In genomic region chr6:167157414-167157813, GRCh38 we compare ENCODE assay signal across 27 cellular contexts. TPM values are rescaled to one million over a fixed set of nuclear protein-coding genes. Genes with fewer than 3 reads are reported as not detected.
"Had no signal": no experiment of that assay in that cellular context is flagged by ENCODE, and none has a peak within 500 bp of the region (broad histone marks: within the 10 kb centered on the region; RNA-seq: fewer than 3 reads in every experiment).

No MANE protein-coding gene starts in this region.

- H3K4me1 ChIP-seq: ascending aorta, esophagus squamous epithelium, gastrocnemius medialis, left ventricle myocardium inferior had no signal

- H3K9me3 ChIP-seq: ascending aorta, esophagus squamous epithelium, gastrocnemius medialis, left ventricle myocardium inferior, tibial artery had no signal

- H3K27ac ChIP-seq: ascending aorta, brain microvascular endothelial cell, esophagus squamous epithelium, gastrocnemius medialis, left ventricle myocardium inferior, tibial artery, WERI-Rb-1 had no signal

- H3K4me3 Mint-ChIP-seq: activated naive CD4-positive, alpha-beta T cell treated with anti-CD3 and anti-CD28 coated beads, Interleukin-2, amount 50 U/mL, for 24 hours; natural killer cell; stimulated activated naive CD8-positive, alpha-beta T cell treated with anti-CD3 and anti-CD28 coated beads, Interleukin-15, Interleukin-2, amounts not matched to agents 100 ng/mL and 50 ng/mL, for 24 hours; T-helper 2 cell treated with Interferon-gamma antibody and Interleukin-4, amounts not matched to agents 5 μg/mL and 100 μg/mL, for 36 hours had no signal

- ATAC-seq: gastrocnemius medialis, natural killer cell had no signal

- H3K9me3 Mint-ChIP-seq: activated naive CD4-positive, alpha-beta T cell treated with anti-CD3 and anti-CD28 coated beads, Interleukin-2, amount 50 U/mL, for 24 hours; natural killer cell; stimulated activated naive CD8-positive, alpha-beta T cell treated with anti-CD3 and anti-CD28 coated beads, Interleukin-15, Interleukin-2, amounts not matched to agents 100 ng/mL and 50 ng/mL, for 24 hours; T-helper 2 cell treated with Interferon-gamma antibody and Interleukin-4, amounts not matched to agents 5 μg/mL and 100 μg/mL, for 36 hours had no signal

- H3K36me3 ChIP-seq: ascending aorta, brain microvascular endothelial cell, esophagus squamous epithelium, gastrocnemius medialis, left ventricle myocardium inferior, tibial artery, WERI-Rb-1 had no signal

- H3K27me3 ChIP-seq: ascending aorta, brain microvascular endothelial cell, tibial artery had no signal

- H3K27me3 Mint-ChIP-seq: activated naive CD4-positive, alpha-beta T cell treated with anti-CD3 and anti-CD28 coated beads, Interleukin-2, amount 50 U/mL, for 24 hours; stimulated activated naive CD8-positive, alpha-beta T cell treated with anti-CD3 and anti-CD28 coated beads, Interleukin-15, Interleukin-2, amounts not matched to agents 100 ng/mL and 50 ng/mL, for 24 hours had no signal

- DNase-seq: activated CD4-positive, alpha-beta T cell treated with anti-CD3 and anti-CD28 coated beads for 1 hour; activated CD4-positive, alpha-beta T cell treated with anti-CD3 and anti-CD28 coated beads, Interleukin-2, amount 50 U/mL, for 1 hour; activated gamma-delta T cell treated with Interleukin-2 at 50 U/mL for 16 hours; activated T-cell treated with anti-CD3 and anti-CD28 coated beads, Interleukin-2, amount 50 U/mL, for 1 hour; brain microvascular endothelial cell; central memory CD4-positive, alpha-beta T cell; esophagus squamous epithelium; gastrocnemius medialis; hippocampal formation; kidney glomerular epithelial cell; left ventricle myocardium inferior; midbrain; natural killer cell; retina; stimulated activated CD4-positive, alpha-beta T cell treated with anti-CD3 and anti-CD28 coated beads, Interleukin-12 subunit alpha, Interleukin-12 subunit beta, amount 100 ng/mL, for 4 hours; stimulated activated CD4-positive, alpha-beta T cell treated with anti-CD3 and anti-CD28 coated beads, Interleukin-4, amount 100 ng/mL, for 4 hours; substantia nigra; tibial artery; WERI-Rb-1 had no signal

- H3K4me1 Mint-ChIP-seq: activated naive CD4-positive, alpha-beta T cell treated with anti-CD3 and anti-CD28 coated beads, Interleukin-2, amount 50 U/mL, for 24 hours; natural killer cell had no signal

- H3K27ac Mint-ChIP-seq: activated naive CD4-positive, alpha-beta T cell treated with anti-CD3 and anti-CD28 coated beads, Interleukin-2, amount 50 U/mL, for 24 hours; natural killer cell; progenitor cell of endocrine pancreas; stimulated activated naive CD8-positive, alpha-beta T cell treated with anti-CD3 and anti-CD28 coated beads, Interleukin-15, Interleukin-2, amounts not matched to agents 100 ng/mL and 50 ng/mL, for 24 hours; T-helper 2 cell treated with Interferon-gamma antibody and Interleukin-4, amounts not matched to agents 5 μg/mL and 100 μg/mL, for 36 hours had no signal

- H3K4me3 ChIP-seq: ascending aorta, esophagus squamous epithelium, gastrocnemius medialis, left ventricle myocardium inferior, tibial artery had no signal

- H3K36me3 Mint-ChIP-seq: activated naive CD4-positive, alpha-beta T cell treated with anti-CD3 and anti-CD28 coated beads, Interleukin-2, amount 50 U/mL, for 24 hours; natural killer cell had no signal

RNA-seq across cellular contexts. Expression of gene GPR31, which starts 0.4 kb away (rescaled TPM):
- total RNA-seq: ascending aorta, dermis microvascular lymphatic vessel endothelial cell, esophagus squamous epithelium, gastrocnemius medialis, left ventricle myocardium inferior, osteocyte, progenitor cell of endocrine pancreas had no signal
- polyA plus RNA-seq: adipose tissue had no signal

RNA-seq across cellular contexts. Expression of gene CCR6, which starts 34.5 kb away (rescaled TPM):
- total RNA-seq: ascending aorta, dermis microvascular lymphatic vessel endothelial cell, gastrocnemius medialis, left ventricle myocardium inferior, osteocyte, progenitor cell of endocrine pancreas had no signal
